In the genomic region with DNA sequence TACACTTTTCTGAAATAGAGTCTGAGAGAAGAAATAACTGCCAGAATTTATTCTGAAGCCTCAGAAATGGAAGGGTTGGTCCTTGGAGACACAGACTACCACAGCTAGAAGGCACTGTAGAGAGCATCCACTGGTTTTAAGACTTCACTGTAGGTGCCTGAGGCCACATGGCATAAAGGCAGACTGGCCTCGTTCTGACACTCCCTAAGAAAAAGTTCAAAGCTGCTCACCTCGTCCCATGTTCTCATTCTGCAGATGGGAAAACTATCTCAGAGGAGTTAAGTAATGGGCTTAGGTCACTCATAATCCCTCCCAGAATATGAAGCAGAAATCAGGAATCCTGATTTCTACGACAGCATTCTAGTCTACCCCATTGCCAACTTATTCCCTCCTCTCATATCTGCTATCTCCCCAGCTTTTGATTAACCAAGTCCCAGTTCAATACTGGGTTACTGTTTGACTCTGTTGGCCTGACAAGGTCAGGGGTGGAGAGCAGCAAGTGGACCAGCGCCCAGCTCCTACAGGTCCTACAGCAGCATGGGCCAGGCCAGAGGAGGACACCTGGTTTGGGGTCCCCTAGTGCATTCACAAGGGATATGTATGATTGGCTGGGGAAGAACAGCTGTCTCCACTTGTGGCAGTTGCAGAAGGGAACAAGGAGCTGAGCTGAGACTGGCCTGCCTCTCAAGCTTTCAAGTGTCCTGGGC, we compare ENCODE assay signal across 12 cellular contexts. TPM values are rescaled to one million over a fixed set of nuclear protein-coding genes. Genes with fewer than 3 reads are reported as not detected.
DNase-seq lines count a peak whose midpoint lies in the region; ATAC-seq and TF ChIP-seq lines count a peak whose summit lies in the region.
"Had no signal": no experiment of that assay in that cellular context is flagged by ENCODE, and none has a peak within 500 bp of the region (broad histone marks: within the 10 kb centered on the region; RNA-seq: fewer than 3 reads in every experiment).

No MANE protein-coding gene starts in this region.

- intact Hi-C loops in spleen (cut with DNase I; ENCODE audit: low total_unique reads) = no loop called here

- ATAC-seq in HG02981 (IDR thresholded peaks at IDR 0.05; ENCODE audit: unreplicated experiment) = no peak

- peaks cover 0 to 28% (median 24%) of the 10 kb centered on the region in 7 donors for H3K27me3 ChIP-seq in spleen (replicated peaks in 1 of 7)

- H3K36me3 ChIP-seq in SK-N-MC (ENCODE audit: insufficient read depth, low read length) (peaks cover 14% of the 10 kb centered on the region; the same call in 1 of the 2 replicates), spleen (peaks cover 0 to 2% (median 0%) of the 10 kb centered on the region in 6 donors)

- H3K9me3 ChIP-seq in SK-N-MC (ENCODE audit: low read depth, low read length) = no peaks in the 10 kb centered on the region
- H3K9me3 ChIP-seq in spleen = no peaks in the 10 kb centered on the region

- 51 to 79% (median 63%) methylated on average over 4 of the region's 4 CpGs for WGBS in spleen, 5 donors

- no peak overlapping the region for H3K9ac ChIP-seq in SK-N-MC (ENCODE audit: insufficient read length)

- peak; percentile 15 for TF ChIP-seq CTCF in fibroblast of mammary gland (conservative IDR thresholded peaks at IDR 0.05; ENCODE audit: control insufficient read depth, insufficient read depth, low read depth, low read length)
- no peak for TF ChIP-seq CTCF in spleen (IDR thresholded peaks at IDR 0.05 in 8 of 11, conservative IDR thresholded peaks at IDR 0.05 in 3 of 11)

- no peak for TF ChIP-seq POLR2A in spleen (IDR thresholded peaks at IDR 0.05)

- H3K4me3 ChIP-seq in SK-N-MC (peak overlapping the region; percentile 28; the same call in 1 of the 2 replicates), fibroblast of mammary gland (ENCODE audit: control insufficient read depth, low read depth, low read length) (peak overlapping the region; percentile 36), spleen (no peak overlapping the region)

- H3K4me1 ChIP-seq in spleen = peaks cover 40 to 100% (median 92%) of the 10 kb centered on the region in 6 donors

- peak overlapping the region; percentile 72 for H3K27ac ChIP-seq in SK-N-MC
- H3K27ac ChIP-seq in spleen = peak overlapping the region in 7 of 8 donors; percentile 15 to 95 (median 86)
- H3K27ac ChIP-seq: epithelial cell of prostate had no signal

- DNase-seq in NOMO-1 treated with DMSO at 0.1 percent for 48 hours (lab: John Stamatoyannopoulos, UW; ENCODE audit: unreplicated experiment) (peak; percentile 22), NOMO-1 treated with dmso at 0.1 percent for 144 hours (lab: John Stamatoyannopoulos, UW; ENCODE audit: unreplicated experiment) (no peak), SK-N-MC (ENCODE audit: low read depth, low spot score) (no peak), fibroblast of mammary gland (ENCODE audit: low read depth) (peak; percentile 48), spleen (no peak), DMS79 treated with DMSO at 0.1 percent for 48 hours (lab: John Stamatoyannopoulos, UW) (no peak), NCI-H128 (lab: John Stamatoyannopoulos, UW; ENCODE audit: unreplicated experiment) (no peak)
- DNase-seq: activated CD8-positive, alpha-beta memory T cell treated with anti-CD3 and anti-CD28 coated beads, Interleukin-2, amount 50 U/mL, for 4 hours; H7; midbrain had no signal

RNA-seq across cellular contexts. Expression of a gene that starts 3.7 kb away (rescaled TPM):
- total RNA-seq in spleen = 10 to 100 TPM; 20.8 to 44.9 (median 36.3) TPM
- 1 to 10 TPM; 7.0 to 9.5 (median 9.1) TPM for polyA plus RNA-seq in spleen

RNA-seq across cellular contexts. Expression of a gene that starts 30.8 kb away (rescaled TPM):
- total RNA-seq in spleen = 10 to 100 TPM; 19.9 to 40.3 (median 27.2) TPM
- polyA plus RNA-seq in spleen = 10 to 100 TPM in 2 of 3 donors, 1 to 10 TPM in 1; 7.4 to 12.5 (median 12.4) TPM

RNA-seq across cellular contexts. Expression of a gene that starts 51.1 kb away (rescaled TPM):
- total RNA-seq in spleen = 10 to 100 TPM in 1 of 7 donors, 1 to 10 TPM in 5, under 1 TPM in 1; 0.97 to 12.5 (median 2.9) TPM
- under 1 TPM; 0.35 to 0.47 (median 0.39) TPM for polyA plus RNA-seq in spleen
- total RNA-seq: H7 had no signal

RNA-seq across cellular contexts. Expression of a gene that starts 58.0 kb away (rescaled TPM):
- total RNA-seq in spleen = 10 to 100 TPM in 1 of 7 donors, 1 to 10 TPM in 6; 1.3 to 16.2 (median 3.6) TPM
- 1 to 10 TPM; 5.3 to 8.8 (median 6.6) TPM for polyA plus RNA-seq in spleen

Comparison
In these comparisons a context has a peak if more than half of its experiments do, and no peak if none do; other contexts are left out.
1. DNase-seq: peak in NOMO-1 treated with DMSO at 0.1 percent for 48 hours (single experiment) and fibroblast of mammary gland (single experiment); none in NOMO-1 treated with dmso at 0.1 percent for 144 hours (single experiment), SK-N-MC (single experiment), spleen (single experiment), DMS79 treated with DMSO at 0.1 percent for 48 hours (single experiment) and NCI-H128 (single experiment).
2. H3K4me3 ChIP-seq: peak in SK-N-MC (single experiment) and fibroblast of mammary gland (single experiment); none in spleen (0 of 8).